In the genomic region with DNA sequence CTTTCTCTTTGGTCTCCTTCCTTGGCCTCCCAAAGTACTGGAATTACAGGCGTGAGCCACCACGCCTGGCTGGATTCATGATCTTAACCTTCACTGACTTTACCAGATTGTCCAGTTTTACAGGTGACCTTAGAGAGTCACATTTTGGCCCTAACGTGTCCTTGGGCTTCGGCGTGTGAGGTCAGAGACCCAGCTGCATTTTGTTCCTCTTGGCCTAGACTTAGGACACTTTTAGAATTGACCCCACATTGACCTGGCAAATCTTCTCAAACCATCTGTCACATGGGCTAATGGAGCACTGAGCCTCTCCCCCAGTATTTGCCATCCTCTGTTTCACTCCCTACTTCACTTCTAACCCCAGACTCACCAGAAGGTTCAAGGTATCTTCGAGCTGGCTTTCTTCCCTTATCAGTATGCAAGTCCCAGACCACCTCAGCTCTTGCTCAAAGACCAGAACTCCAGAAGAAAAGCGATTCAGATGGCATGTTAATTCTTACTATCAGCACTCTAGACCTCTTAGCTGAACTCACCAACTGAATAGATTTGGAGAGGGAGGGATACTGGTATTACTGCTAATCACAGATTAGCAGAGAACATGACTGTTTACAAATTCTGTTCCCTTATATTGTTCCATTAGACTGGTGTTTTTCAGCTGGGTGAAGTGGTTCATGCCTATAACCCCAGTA, we compare ENCODE assay signal across 13 cellular contexts. TPM values are rescaled to one million over a fixed set of nuclear protein-coding genes. Genes with fewer than 3 reads are reported as not detected.
DNase-seq lines count a peak whose midpoint lies in the region; ATAC-seq lines count a peak whose summit lies in the region.
"Had no signal": no experiment of that assay in that cellular context is flagged by ENCODE, and none has a peak within 500 bp of the region (broad histone marks: within the 10 kb centered on the region; RNA-seq: fewer than 3 reads in every experiment).

No MANE protein-coding gene starts in this region.

- H3K9me3 Mint-ChIP-seq in T-helper 2 cell treated with Interferon-gamma antibody and Interleukin-4, amounts not matched to agents 5 μg/mL and 100 μg/mL, for 36 hours, result no peaks in the 10 kb centered on the region
- no peaks in the 10 kb centered on the region for H3K9me3 Mint-ChIP-seq in stimulated activated naive B cell treated with anti-CD40 and anti-IgM and Interleukin-4, amounts not matched to agents 10 μg/mL and 1 μg/mL and 100 μg/mL, for 72 hours

- 63 to 66% methylated on average over 7 of the region's 7 CpGs for WGBS in esophagus, 2 donors

- H3K27ac ChIP-seq in esophagus (ENCODE audit: low read depth in 2 of 2, low read length in 1 of 2), result peak overlapping the region; percentile 97 to 98

- no peaks in the 10 kb centered on the region for H3K27me3 ChIP-seq in esophagus (ENCODE audit: control insufficient read depth in 1 of 2, insufficient read depth in 2 of 2, low read length in 2 of 2)
- H3K27me3 ChIP-seq: MG63 had no signal

- H3K27ac Mint-ChIP-seq in T-helper 2 cell treated with Interferon-gamma antibody and Interleukin-4, amounts not matched to agents 5 μg/mL and 100 μg/mL, for 36 hours, result peak overlapping the region; percentile 84
- peak overlapping the region; percentile 94 for H3K27ac Mint-ChIP-seq in T-helper 17 cell
- peak overlapping the region; percentile 73 for H3K27ac Mint-ChIP-seq in stimulated activated naive B cell treated with anti-CD40 and anti-IgM and Interleukin-4, amounts not matched to agents 10 μg/mL and 1 μg/mL and 100 μg/mL, for 72 hours

- H3K4me1 Mint-ChIP-seq in T-helper 2 cell treated with Interferon-gamma antibody and Interleukin-4, amounts not matched to agents 5 μg/mL and 100 μg/mL, for 36 hours (ENCODE audit: low read depth), result peaks cover 36% of the 10 kb centered on the region
- peaks cover 35% of the 10 kb centered on the region for H3K4me1 Mint-ChIP-seq in T-helper 17 cell
- peaks cover 20 to 34% of the 10 kb centered on the region in 2 donors for H3K4me1 Mint-ChIP-seq in stimulated activated naive B cell treated with anti-CD40 and anti-IgM and Interleukin-4, amounts not matched to agents 10 μg/mL and 1 μg/mL and 100 μg/mL, for 72 hours

- DNase-seq in T-helper 2 cell treated with Interferon-gamma antibody and Interleukin-4, amounts not matched to agents 5 μg/mL and 100 μg/mL, for 36 hours (ENCODE audit: low spot score), result no peak
- DNase-seq in T-helper 2 cell (no peak), T-helper 17 cell (no peak), NCI-H2029 (lab: John Stamatoyannopoulos, UW) (no peak), hepatic stellate cell (ENCODE audit: low spot score) (no peak)
- no peak for DNase-seq in stimulated activated naive B cell treated with anti-CD40 and anti-IgM and Interleukin-4, amounts not matched to agents 10 μg/mL and 1 μg/mL and 100 μg/mL, for 72 hours
- DNase-seq: dermis blood vessel endothelial cell, MG63, occipital lobe, PC-9 had no signal

- H3K36me3 ChIP-seq in esophagus (ENCODE audit: control insufficient read depth in 2 of 2, insufficient read depth in 2 of 2, low read length in 1 of 2), result no peaks in the 10 kb centered on the region

- ATAC-seq in T-helper 17 cell, result no peak
- no peak for ATAC-seq in stimulated activated naive B cell treated with anti-CD40 and anti-IgM and Interleukin-4, amounts not matched to agents 10 μg/mL and 1 μg/mL and 100 μg/mL, for 72 hours (replicated peaks)
- ATAC-seq in HG02981 (IDR thresholded peaks at IDR 0.05; ENCODE audit: unreplicated experiment), result no peak

- H3K4me3 Mint-ChIP-seq in T-helper 2 cell treated with Interferon-gamma antibody and Interleukin-4, amounts not matched to agents 5 μg/mL and 100 μg/mL, for 36 hours, result peak overlapping the region; percentile 84
- H3K4me3 Mint-ChIP-seq in T-helper 17 cell, result peak overlapping the region; percentile 100
- peak overlapping the region; percentile 30 to 56 for H3K4me3 Mint-ChIP-seq in stimulated activated naive B cell treated with anti-CD40 and anti-IgM and Interleukin-4, amounts not matched to agents 10 μg/mL and 1 μg/mL and 100 μg/mL, for 72 hours

- peaks cover 17% of the 10 kb centered on the region for H3K36me3 Mint-ChIP-seq in T-helper 2 cell treated with Interferon-gamma antibody and Interleukin-4, amounts not matched to agents 5 μg/mL and 100 μg/mL, for 36 hours (ENCODE audit: low read depth)
- peaks cover 3% of the 10 kb centered on the region for H3K36me3 Mint-ChIP-seq in T-helper 17 cell (ENCODE audit: low read depth)
- H3K36me3 Mint-ChIP-seq in stimulated activated naive B cell treated with anti-CD40 and anti-IgM and Interleukin-4, amounts not matched to agents 10 μg/mL and 1 μg/mL and 100 μg/mL, for 72 hours, result peaks cover 21 to 34% of the 10 kb centered on the region in 2 donors

- no peaks in the 10 kb centered on the region for H3K27me3 Mint-ChIP-seq in T-helper 2 cell treated with Interferon-gamma antibody and Interleukin-4, amounts not matched to agents 5 μg/mL and 100 μg/mL, for 36 hours (ENCODE audit: low read depth)
- H3K27me3 Mint-ChIP-seq in T-helper 17 cell, result no peaks in the 10 kb centered on the region
- H3K27me3 Mint-ChIP-seq in stimulated activated naive B cell treated with anti-CD40 and anti-IgM and Interleukin-4, amounts not matched to agents 10 μg/mL and 1 μg/mL and 100 μg/mL, for 72 hours, result no peaks in the 10 kb centered on the region

- H3K4me1 ChIP-seq in esophagus (ENCODE audit: control insufficient read depth in 2 of 2, insufficient read depth in 2 of 2, low read length in 1 of 2), result peaks cover 0 to 19% of the 10 kb centered on the region in 2 donors

- H3K9me3 ChIP-seq in T-helper 17 cell (ENCODE audit: control insufficient read depth, low read length, poor library complexity, severe bottlenecking) (no peaks in the 10 kb centered on the region), esophagus (ENCODE audit: control insufficient read depth in 2 of 2, insufficient read depth in 1 of 2, low read depth in 1 of 2, low read length in 1 of 2) (no peaks in the 10 kb centered on the region)
- H3K9me3 ChIP-seq: A549, MG63 had no signal

- no peak overlapping the region for H3K4me3 ChIP-seq in esophagus (ENCODE audit: low read depth in 1 of 2, low read length in 2 of 2)
- H3K4me3 ChIP-seq: MG63, PC-9 had no signal

RNA-seq across cellular contexts. Expression of gene CYTH1, which starts 1.8 kb away (rescaled TPM):
- 100 to 1,000 TPM; 462 to 497 TPM for total RNA-seq in T-helper 17 cell
- 10 to 100 TPM; 36.0 to 52.8 TPM for polyA plus RNA-seq in esophagus

RNA-seq across cellular contexts. Expression of gene USP36, which starts 56.8 kb away (rescaled TPM):
- total RNA-seq in T-helper 17 cell, result 100 to 1,000 TPM; 418 to 474 TPM
- 10 to 100 TPM; 17.0 to 17.6 TPM for polyA plus RNA-seq in esophagus

Comparison
In these comparisons a context has a peak if more than half of its experiments do, and no peak if none do; other contexts are left out.
1. H3K4me3 Mint-ChIP-seq: peak in every context shown above with its lines; median percentile 100 in T-helper 17 cell; 84 in T-helper 2 cell treated with Interferon-gamma antibody and Interleukin-4, amounts not matched to agents 5 μg/mL and 100 μg/mL, for 36 hours; 43 in stimulated activated naive B cell treated with anti-CD40 and anti-IgM and Interleukin-4, amounts not matched to agents 10 μg/mL and 1 μg/mL and 100 μg/mL, for 72 hours.